ENCODE assay signal across 3 cellular contexts in the genomic region with DNA sequence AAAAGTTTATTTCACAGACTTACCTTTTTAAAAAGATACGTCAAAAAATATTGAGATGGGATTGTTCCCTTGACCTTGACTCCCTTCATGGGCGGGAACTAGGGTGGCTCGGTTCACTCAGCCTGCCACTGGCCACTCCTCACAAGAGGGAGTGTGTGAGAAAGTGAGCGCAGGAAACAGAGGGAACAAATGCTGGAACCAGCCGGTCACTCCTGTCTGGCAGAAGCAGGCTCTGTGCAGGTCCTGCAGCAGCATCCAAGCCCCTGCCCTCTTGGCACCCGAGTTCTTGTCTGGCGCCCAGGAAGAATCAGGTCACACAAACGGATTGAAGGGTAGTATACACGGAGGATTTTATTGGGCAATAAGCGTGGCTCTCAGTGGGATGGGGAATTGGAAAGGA.
TF ChIP-seq lines count a peak whose summit lies in the region.

No MANE protein-coding gene starts in this region.

TF ChIP-seq in SK-N-SH, 30 proteins besides CTCF, POLR2A, EP300 and RAD21 (continued from another document):
- no peak for TF ChIP-seq TCF12 (IDR thresholded peaks at IDR 0.05)
- no peak for TF ChIP-seq NFIC (IDR thresholded peaks at IDR 0.05; ENCODE audit: borderline replicate concordance)
- TF ChIP-seq GATA2 (CRISPR knock-in tag; IDR thresholded peaks at IDR 0.05), result no peak
- TF ChIP-seq FOXJ3 (CRISPR knock-in tag; IDR thresholded peaks at IDR 0.05), result no peak
- TF ChIP-seq TEAD4 (IDR thresholded peaks at IDR 0.05; ENCODE audit: borderline replicate concordance, insufficient read depth), result no peak
TF ChIP-seq in SK-N-SH: peak in this region for 0.

TF ChIP-seq in SK-N-SH treated with all-trans-retinoic acid at 6 μM for 48 hours, 23 proteins besides CTCF, POLR2A, EP300 and RAD21 (continued from another document):
- TF ChIP-seq, protein P1, sequence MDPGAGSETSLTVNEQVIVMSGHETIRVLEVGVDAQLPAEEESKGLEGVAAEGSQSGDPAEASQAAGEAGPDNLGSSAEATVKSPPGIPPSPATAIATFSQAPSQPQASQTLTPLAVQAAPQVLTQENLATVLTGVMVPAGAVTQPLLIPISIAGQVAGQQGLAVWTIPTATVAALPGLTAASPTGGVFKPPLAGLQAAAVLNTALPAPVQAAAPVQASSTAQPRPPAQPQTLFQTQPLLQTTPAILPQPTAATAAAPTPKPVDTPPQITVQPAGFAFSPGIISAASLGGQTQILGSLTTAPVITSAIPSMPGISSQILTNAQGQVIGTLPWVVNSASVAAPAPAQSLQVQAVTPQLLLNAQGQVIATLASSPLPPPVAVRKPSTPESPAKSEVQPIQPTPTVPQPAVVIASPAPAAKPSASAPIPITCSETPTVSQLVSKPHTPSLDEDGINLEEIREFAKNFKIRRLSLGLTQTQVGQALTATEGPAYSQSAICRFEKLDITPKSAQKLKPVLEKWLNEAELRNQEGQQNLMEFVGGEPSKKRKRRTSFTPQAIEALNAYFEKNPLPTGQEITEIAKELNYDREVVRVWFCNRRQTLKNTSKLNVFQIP (CRISPR knock-in tag; IDR thresholded peaks at IDR 0.05; ENCODE audit: borderline replicate concordance, low read depth), result no peak
- TF ChIP-seq ZFP3 (CRISPR knock-in tag; IDR thresholded peaks at IDR 0.05) (no peak), ARNTL (CRISPR knock-in tag; IDR thresholded peaks at IDR 0.05; ENCODE audit: borderline replicate concordance, low read depth) (no peak), ZFP30 (CRISPR knock-in tag; IDR thresholded peaks at IDR 0.05) (no peak), SNAI2 (CRISPR knock-in tag; IDR thresholded peaks at IDR 0.05) (no peak), ZNF565 (CRISPR knock-in tag; conservative IDR thresholded peaks at IDR 0.05; ENCODE audit: low read depth) (no peak), GLIS3 (CRISPR knock-in tag; IDR thresholded peaks at IDR 0.05) (no peak), CSDC2 (CRISPR knock-in tag; IDR thresholded peaks at IDR 0.05) (no peak), OSR1 (CRISPR knock-in tag; IDR thresholded peaks at IDR 0.05) (no peak), ESRRG (CRISPR knock-in tag; IDR thresholded peaks at IDR 0.05) (no peak)
- TF ChIP-seq, protein P2, sequence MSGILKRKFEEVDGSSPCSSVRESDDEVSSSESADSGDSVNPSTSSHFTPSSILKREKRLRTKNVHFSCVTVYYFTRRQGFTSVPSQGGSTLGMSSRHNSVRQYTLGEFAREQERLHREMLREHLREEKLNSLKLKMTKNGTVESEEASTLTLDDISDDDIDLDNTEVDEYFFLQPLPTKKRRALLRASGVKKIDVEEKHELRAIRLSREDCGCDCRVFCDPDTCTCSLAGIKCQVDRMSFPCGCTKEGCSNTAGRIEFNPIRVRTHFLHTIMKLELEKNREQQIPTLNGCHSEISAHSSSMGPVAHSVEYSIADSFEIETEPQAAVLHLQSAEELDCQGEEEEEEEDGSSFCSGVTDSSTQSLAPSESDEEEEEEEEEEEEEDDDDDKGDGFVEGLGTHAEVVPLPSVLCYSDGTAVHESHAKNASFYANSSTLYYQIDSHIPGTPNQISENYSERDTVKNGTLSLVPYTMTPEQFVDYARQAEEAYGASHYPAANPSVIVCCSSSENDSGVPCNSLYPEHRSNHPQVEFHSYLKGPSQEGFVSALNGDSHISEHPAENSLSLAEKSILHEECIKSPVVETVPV (CRISPR knock-in tag; IDR thresholded peaks at IDR 0.05), result no peak
- TF ChIP-seq, protein P3, sequence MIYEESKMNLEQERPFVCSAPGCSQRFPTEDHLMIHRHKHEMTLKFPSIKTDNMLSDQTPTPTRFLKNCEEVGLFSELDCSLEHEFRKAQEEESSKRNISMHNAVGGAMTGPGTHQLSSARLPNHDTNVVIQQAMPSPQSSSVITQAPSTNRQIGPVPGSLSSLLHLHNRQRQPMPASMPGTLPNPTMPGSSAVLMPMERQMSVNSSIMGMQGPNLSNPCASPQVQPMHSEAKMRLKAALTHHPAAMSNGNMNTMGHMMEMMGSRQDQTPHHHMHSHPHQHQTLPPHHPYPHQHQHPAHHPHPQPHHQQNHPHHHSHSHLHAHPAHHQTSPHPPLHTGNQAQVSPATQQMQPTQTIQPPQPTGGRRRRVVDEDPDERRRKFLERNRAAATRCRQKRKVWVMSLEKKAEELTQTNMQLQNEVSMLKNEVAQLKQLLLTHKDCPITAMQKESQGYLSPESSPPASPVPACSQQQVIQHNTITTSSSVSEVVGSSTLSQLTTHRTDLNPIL (CRISPR knock-in tag; IDR thresholded peaks at IDR 0.05; ENCODE audit: low read depth), result no peak

TF ChIP-seq in GM23338, 12 proteins besides CTCF, POLR2A, EP300 and RAD21 (continued from another document):
- TF ChIP-seq, protein P4, sequence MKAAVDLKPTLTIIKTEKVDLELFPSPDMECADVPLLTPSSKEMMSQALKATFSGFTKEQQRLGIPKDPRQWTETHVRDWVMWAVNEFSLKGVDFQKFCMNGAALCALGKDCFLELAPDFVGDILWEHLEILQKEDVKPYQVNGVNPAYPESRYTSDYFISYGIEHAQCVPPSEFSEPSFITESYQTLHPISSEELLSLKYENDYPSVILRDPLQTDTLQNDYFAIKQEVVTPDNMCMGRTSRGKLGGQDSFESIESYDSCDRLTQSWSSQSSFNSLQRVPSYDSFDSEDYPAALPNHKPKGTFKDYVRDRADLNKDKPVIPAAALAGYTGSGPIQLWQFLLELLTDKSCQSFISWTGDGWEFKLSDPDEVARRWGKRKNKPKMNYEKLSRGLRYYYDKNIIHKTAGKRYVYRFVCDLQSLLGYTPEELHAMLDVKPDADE (IDR thresholded peaks at IDR 0.05), result no peak
- TF ChIP-seq CREB1 (CRISPR knock-in tag; IDR thresholded peaks at IDR 0.05; ENCODE audit: low read depth) (no peak), EZH2phosphoT487 (IDR thresholded peaks at IDR 0.05; ENCODE audit: unreplicated experiment) (no peak), ZNF331 (CRISPR knock-in tag; IDR thresholded peaks at IDR 0.05; ENCODE audit: low read depth) (no peak), POLR2AphosphoS5 (IDR thresholded peaks at IDR 0.05; ENCODE audit: low read depth) (no peak), ZNF462 (CRISPR knock-in tag; IDR thresholded peaks at IDR 0.05) (no peak), JUNB (IDR thresholded peaks at IDR 0.05; ENCODE audit: unreplicated experiment) (no peak), ZNF114 (CRISPR knock-in tag; IDR thresholded peaks at IDR 0.05) (no peak), NANOG (IDR thresholded peaks at IDR 0.05; ENCODE audit: borderline replicate concordance) (no peak), EZH2 (IDR thresholded peaks at IDR 0.05; ENCODE audit: low read depth, unreplicated experiment) (no peak)
